ENCODE assay signal across 19 cellular contexts in the genomic region with DNA sequence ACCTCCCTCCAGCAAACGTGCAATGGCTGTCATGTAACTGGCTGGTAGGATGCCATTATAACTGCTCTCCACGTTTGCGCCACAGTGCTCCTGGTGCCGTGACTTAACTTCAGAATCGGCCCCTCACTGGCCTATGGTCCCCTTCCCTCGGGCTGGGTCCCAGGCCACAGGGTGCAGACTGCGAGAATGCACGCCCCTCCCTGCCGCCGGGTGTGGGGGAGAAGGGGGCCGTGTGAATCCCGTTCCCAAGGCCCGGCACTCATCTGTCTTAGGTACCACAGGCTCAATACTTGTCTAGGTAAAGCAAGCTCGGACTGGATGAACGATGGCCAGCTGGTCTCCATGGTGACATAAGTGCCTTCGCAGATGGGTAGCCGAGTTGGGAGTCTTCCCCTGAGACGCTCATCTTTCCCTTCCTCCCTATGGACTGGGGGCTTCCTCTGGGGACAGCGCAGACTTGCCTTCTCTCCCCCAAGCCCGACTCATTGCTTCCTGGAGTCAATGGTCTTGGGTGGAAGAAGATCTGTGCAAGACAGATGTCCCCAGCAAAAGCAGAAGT.
"Had no signal": no experiment of that assay in that cellular context is flagged by ENCODE, and none has a peak within 500 bp of the region (broad histone marks: within the 10 kb centered on the region; RNA-seq: fewer than 3 reads in every experiment).

No MANE protein-coding gene starts in this region.

- ATAC-seq: body of pancreas, left lobe of liver, sciatic nerve had no signal

- H3K4me1 Mint-ChIP-seq: activated CD4-positive, alpha-beta T cell treated with anti-CD3 and anti-CD28 coated beads, Interleukin-2, amount 10 ng/mL, durations not matched to agents 24 days and 14 days; activated naive CD8-positive, alpha-beta T cell treated with anti-CD3 and anti-CD28 coated beads for 36 hours had no signal

- H3K27ac ChIP-seq: body of pancreas, esophagus muscularis mucosa, suprapubic skin had no signal

- H3K4me3 Mint-ChIP-seq: activated B cell treated with CpG ODN at 0.5 μM for 24 hours; activated CD4-positive, alpha-beta T cell treated with anti-CD3 and anti-CD28 coated beads, Interleukin-2, amount 10 ng/mL, durations not matched to agents 24 days and 14 days; activated naive CD8-positive, alpha-beta T cell treated with anti-CD3 and anti-CD28 coated beads for 36 hours; activated T-helper 1 cell treated with anti-CD3 and anti-CD28 coated beads, Interleukin-12 subunit alpha, Interleukin-12 subunit beta, Interleukin-2, Interleukin-4 antibody, amounts not matched to agents 30 ng/mL and 10 ng/mL and 1 ng/mL, durations not matched to agents 14 hours and 24 hours and 36 hours; neural crest cell; stimulated activated naive CD8-positive, alpha-beta T cell treated with anti-CD3 and anti-CD28 coated beads, Interleukin-15, Interleukin-2, amounts not matched to agents 100 ng/mL and 50 ng/mL, for 24 hours had no signal

- H3K27me3 ChIP-seq: body of pancreas, esophagus muscularis mucosa, suprapubic skin had no signal

- H3K9me3 Mint-ChIP-seq: activated B cell treated with CpG ODN at 0.5 μM for 24 hours; activated CD4-positive, alpha-beta T cell treated with anti-CD3 and anti-CD28 coated beads, Interleukin-2, amount 10 ng/mL, durations not matched to agents 24 days and 14 days; activated naive CD8-positive, alpha-beta T cell treated with anti-CD3 and anti-CD28 coated beads for 36 hours; activated T-helper 1 cell treated with anti-CD3 and anti-CD28 coated beads, Interleukin-12 subunit alpha, Interleukin-12 subunit beta, Interleukin-2, Interleukin-4 antibody, amounts not matched to agents 30 ng/mL and 10 ng/mL and 1 ng/mL, durations not matched to agents 14 hours and 24 hours and 36 hours; neural crest cell; stimulated activated naive CD8-positive, alpha-beta T cell treated with anti-CD3 and anti-CD28 coated beads, Interleukin-15, Interleukin-2, amounts not matched to agents 100 ng/mL and 50 ng/mL, for 24 hours had no signal

- H3K4me3 ChIP-seq: body of pancreas, esophagus muscularis mucosa, suprapubic skin had no signal

- DNase-seq: activated B cell treated with CpG ODN at 0.5 μM for 24 hours; activated CD4-positive, alpha-beta T cell treated with anti-CD3 and anti-CD28 coated beads, Interleukin-2, amount 10 ng/mL, durations not matched to agents 24 days and 14 days; activated CD8-positive, alpha-beta memory T cell treated with anti-CD3 and anti-CD28 coated beads, Interleukin-2, amount 50 U/mL, for 48 hours; activated naive CD8-positive, alpha-beta T cell treated with anti-CD3 and anti-CD28 coated beads for 36 hours; amygdala; body of pancreas; central memory CD4-positive, alpha-beta T cell; cortex of kidney; effector CD4-positive, alpha-beta T cell; hippocampal formation; midbrain; trophoblast cell had no signal

- H3K9me3 ChIP-seq: body of pancreas, esophagus muscularis mucosa, suprapubic skin had no signal

- H3K27me3 Mint-ChIP-seq: activated B cell treated with CpG ODN at 0.5 μM for 24 hours; activated CD4-positive, alpha-beta T cell treated with anti-CD3 and anti-CD28 coated beads, Interleukin-2, amount 10 ng/mL, durations not matched to agents 24 days and 14 days; activated naive CD8-positive, alpha-beta T cell treated with anti-CD3 and anti-CD28 coated beads for 36 hours; stimulated activated naive CD8-positive, alpha-beta T cell treated with anti-CD3 and anti-CD28 coated beads, Interleukin-15, Interleukin-2, amounts not matched to agents 100 ng/mL and 50 ng/mL, for 24 hours had no signal
